In genomic region chr11:126348806-126349582, GRCh38 we compare ENCODE assay signal across 10 cellular contexts. TPM values are rescaled to one million over a fixed set of nuclear protein-coding genes. Genes with fewer than 3 reads are reported as not detected.
A peak's percentile ranks its signal among the peaks of the same experiment; 100 is the strongest.
DNase-seq lines count a peak whose midpoint lies in the region; ATAC-seq, FAIRE-seq and TF ChIP-seq lines count a peak whose summit lies in the region.
"Had no signal": no experiment of that assay in that cellular context is flagged by ENCODE, and none has a peak within 500 bp of the region (broad histone marks: within the 10 kb centered on the region; RNA-seq: fewer than 3 reads in every experiment).

No MANE protein-coding gene starts in this region.

- peak; percentile 37 for DNase-seq in NCI-H82 (lab: John Stamatoyannopoulos, UW)
- DNase-seq in NCI-H82 treated with DMSO at 0.1 percent for 48 hours (lab: John Stamatoyannopoulos, UW; ENCODE audit: unreplicated experiment) = no peak
- peak; percentile 54 for DNase-seq in cerebellum (ENCODE audit: low spot score)
- DNase-seq in HepG2 (ENCODE audit: low spot score) = no peak
- DNase-seq in testis = no peak
- no peak for DNase-seq in activated CD4-positive, alpha-beta T cell treated with anti-CD3 and anti-CD28 coated beads for 4 hours
- no peak for DNase-seq in 8988T
- DNase-seq in D721Med (ENCODE audit: insufficient read length, low spot score) = no peak
- DNase-seq: NCI-H524 treated with DMSO at 0.1 percent for 48 hours had no signal

- no peak overlapping the region for H3K27ac ChIP-seq in HepG2 (ENCODE audit: extremely low read length, insufficient read depth, low read length)
- peak overlapping the region; percentile 33 to 92 for H3K27ac ChIP-seq in testis
- H3K27ac ChIP-seq: VCaP had no signal

- ATAC-seq in HepG2 = no peak

- H3K36me3 ChIP-seq in HepG2 (replicated peaks in 1 of 2; ENCODE audit: control insufficient read depth in 1 of 2, insufficient read depth in 2 of 2, low read length in 2 of 2) (peaks cover 3 to 10% of the 10 kb centered on the region in 2 experiments; a peak in 3 of 5 replicates), testis (ENCODE audit: low read depth, missing control alignments) (no peaks in the 10 kb centered on the region)

- TF ChIP-seq EP300 in HepG2 (IDR thresholded peaks at IDR 0.05; ENCODE audit: low read depth in 2 of 2, low read length in 2 of 2) (no peak), HepG2 (CRISPR knock-in tag; IDR thresholded peaks at IDR 0.05; ENCODE audit: borderline replicate concordance) (no peak)

- H3K4me3 ChIP-seq in HepG2 (replicated peaks in 1 of 3; ENCODE audit: insufficient read depth in 1 of 3, low read depth in 2 of 3, low read length in 3 of 3) = no peak overlapping the region
- no peak overlapping the region for H3K4me3 ChIP-seq in testis

- CTCF ChIA-PET in HepG2 (lab: Yijun Ruan, JAX; ENCODE audit: low intra/inter-chr PET ratio, low total read pairs) = no interaction called here

- in situ Hi-C loops in HepG2 (cut with HindIII; ENCODE audit: extremely low pct_ligation_motif_present, low pct_unique_long_range_greater_than_20kb) = no loop called here

- BruUV-seq in HepG2 (replicated peaks; lab: Mats Ljungman, UMichigan) = no TSS peak

- 96% methylated on average over 8 of the region's 8 CpGs for WGBS in HepG2 (ENCODE audit: low lambda C conversion rate)
- 39 to 43% methylated on average over 8 of the region's 8 CpGs for WGBS in testis, 2 donors

- no peaks in the 10 kb centered on the region for H3K79me2 ChIP-seq in HepG2 (ENCODE audit: insufficient read depth, low read length)

- intact Hi-C loops in HepG2 (cut with micrococcal nuclease; ENCODE audit: unreplicated experiment) = no loop called here
- intact Hi-C loops in testis (cut with DNase I; ENCODE audit: low total_unique reads) = no loop called here

- H4K20me1 ChIP-seq in HepG2 (ENCODE audit: insufficient read depth, low read length) = no peaks in the 10 kb centered on the region

- H3K4me1 ChIP-seq in HepG2 (ENCODE audit: insufficient read depth, low read length) (peaks cover 30% of the 10 kb centered on the region), testis (peaks cover 85% of the 10 kb centered on the region)

- H3K9ac ChIP-seq in HepG2 (ENCODE audit: insufficient read depth, low read depth, low read length) = no peak overlapping the region

- H3K27me3 ChIP-seq in HepG2 (ENCODE audit: control insufficient read depth in 1 of 2, insufficient read depth in 2 of 2, low read length in 2 of 2) (no peaks in the 10 kb centered on the region), testis (no peaks in the 10 kb centered on the region)

- no peak overlapping the region for H3K4me2 ChIP-seq in HepG2 (ENCODE audit: low read depth, low read length)

- FAIRE-seq in HepG2 (lab: Jason Lieb, UNC) (no peak), D721Med (lab: Jason Lieb, UNC) (no peak)

- POLR2A ChIA-PET in HepG2 (lab: Yijun Ruan, JAX) = no interaction called here

- TF ChIP-seq RAD21 in HepG2 (CRISPR knock-in tag; IDR thresholded peaks at IDR 0.05) = no peak

- no peak overlapping the region for H2AFZ ChIP-seq in HepG2 (ENCODE audit: low read length)

- no peak for TF ChIP-seq POLR2A in HepG2 (IDR thresholded peaks at IDR 0.05; ENCODE audit: insufficient read depth in 1 of 2, low read depth in 2 of 2, low read length in 2 of 2)
- no peak for TF ChIP-seq POLR2A in testis (IDR thresholded peaks at IDR 0.05)

- no peaks in the 10 kb centered on the region for H3K9me3 ChIP-seq in HepG2 (ENCODE audit: low read length)
- no peaks in the 10 kb centered on the region for H3K9me3 ChIP-seq in testis

- TF ChIP-seq CTCF in HepG2 (CRISPR knock-in tag; IDR thresholded peaks at IDR 0.05) = no peak
- TF ChIP-seq CTCF in testis (IDR thresholded peaks at IDR 0.05) = no peak
- TF ChIP-seq CTCF in D721Med (IDR thresholded peaks at IDR 0.05; ENCODE audit: insufficient read depth, missing control alignments) = no peak

TF ChIP-seq in HepG2, 621 proteins besides CTCF, POLR2A, EP300 and RAD21 (continues in another document):
- peak; percentile 26; the same call in 1 of the 2 replicates for TF ChIP-seq MAFF (IDR thresholded peaks at IDR 0.05; ENCODE audit: low read depth, low read length)
- TF ChIP-seq ZNF672 (CRISPR knock-in tag; IDR thresholded peaks at IDR 0.05) = no peak
- TF ChIP-seq YEATS4 (CRISPR knock-in tag; IDR thresholded peaks at IDR 0.05; ENCODE audit: borderline replicate concordance) = no peak
- peak; percentile 43 to 68; a peak in 3 of 4 replicates for TF ChIP-seq MAFK (conservative IDR thresholded peaks at IDR 0.05 in 1 of 2, IDR thresholded peaks at IDR 0.05 in 1 of 2; ENCODE audit: low read length in 2 of 2)

RNA-seq across cellular contexts. Expression of gene ST3GAL4, which starts 6.5 kb away (rescaled TPM):
- total RNA-seq in cerebellum (13.7 TPM), HepG2 (2016; rRNA removed; fragmentation: Illumina TruSeq; extraction: Trizol) (7.4 and 13.3 TPM in 2 replicates), testis (100 to 1,000 TPM; 212 to 221 TPM)
- total RNA-seq in HepG2 (2016; cell fraction: cytosol; rRNA removed; fragmentation: Illumina TruSeq; extraction: Trizol; ENCODE audit: low read depth) = 26.0 and 28.4 TPM in 2 replicates
- 6.5 and 14.0 TPM in 2 replicates for total RNA-seq in HepG2 (2016; cell fraction: insoluble cytoplasmic fraction; rRNA removed; fragmentation: Illumina TruSeq; extraction: Trizol)
- total RNA-seq in HepG2 (2016; cell fraction: membrane; rRNA removed; fragmentation: Illumina TruSeq; extraction: Trizol) = 29.9 and 31.6 TPM in 2 replicates
- 10.2 and 12.2 TPM in 2 replicates for total RNA-seq in HepG2 (2016; cell fraction: nucleus; rRNA removed; fragmentation: Illumina TruSeq; extraction: Trizol)
- polyA plus RNA-seq in HepG2 (2011; rRNA removed) (9.1 and 12.5 TPM in 2 replicates), testis (ENCODE audit: insufficient read depth, low read depth, low replicate concordance) (102 TPM)
- polyA plus RNA-seq in HepG2 (2011; cell fraction: cytosol; rRNA removed) = 8.8 and 9.2 TPM in 2 replicates
- 15.0 and 15.5 TPM in 2 replicates for polyA plus RNA-seq in HepG2 (2011; cell fraction: nucleus; rRNA removed)
- polyA plus RNA-seq in HepG2 (2012) = 7.8 and 8.2 TPM in 2 replicates
- 22.6 and 26.2 TPM in 2 replicates for polyA plus RNA-seq in HepG2 (2016; cell fraction: cytosol; fragmentation: Illumina TruSeq; extraction: Trizol; ENCODE audit: low read depth)
- 7.6 and 9.2 TPM in 2 replicates for polyA plus RNA-seq in HepG2 (2016; cell fraction: insoluble cytoplasmic fraction; fragmentation: Illumina TruSeq; extraction: Trizol; ENCODE audit: low read depth)
- 26.9 and 30.2 TPM in 2 replicates for polyA plus RNA-seq in HepG2 (2016; cell fraction: membrane; fragmentation: Illumina TruSeq; extraction: Trizol; ENCODE audit: low read depth)
- polyA plus RNA-seq in HepG2 (2016; cell fraction: nucleus; fragmentation: Illumina TruSeq; extraction: Trizol; ENCODE audit: insufficient read depth, low read depth) = 24.7 and 27.7 TPM in 2 replicates
- polyA minus RNA-seq in HepG2 (2011; rRNA and poly(A)+ RNA removed; ENCODE audit: low replicate concordance) = 17.0 and 116 TPM in 2 replicates
- 3.8 and 4.3 TPM in 2 replicates for polyA minus RNA-seq in HepG2 (2011; cell fraction: cytosol; rRNA and poly(A)+ RNA removed)
- polyA minus RNA-seq in HepG2 (2011; cell fraction: nucleus; rRNA and poly(A)+ RNA removed) = 5.8 and 7.1 TPM in 2 replicates

RNA-seq across cellular contexts. Expression of gene DCPS, which starts 45.1 kb away (rescaled TPM):
- 4.5 TPM for total RNA-seq in cerebellum
- 21.9 and 24.1 TPM in 2 replicates for total RNA-seq in HepG2 (2016; rRNA removed; fragmentation: Illumina TruSeq; extraction: Trizol)
- 4.3 and 4.6 TPM in 2 replicates for total RNA-seq in HepG2 (2016; cell fraction: cytosol; rRNA removed; fragmentation: Illumina TruSeq; extraction: Trizol; ENCODE audit: low read depth)
- 20.7 and 23.2 TPM in 2 replicates for total RNA-seq in HepG2 (2016; cell fraction: insoluble cytoplasmic fraction; rRNA removed; fragmentation: Illumina TruSeq; extraction: Trizol)
- total RNA-seq in HepG2 (2016; cell fraction: membrane; rRNA removed; fragmentation: Illumina TruSeq; extraction: Trizol) = 6.0 and 8.2 TPM in 2 replicates
- total RNA-seq in HepG2 (2016; cell fraction: nucleus; rRNA removed; fragmentation: Illumina TruSeq; extraction: Trizol) = 10.8 and 11.7 TPM in 2 replicates
- 20.7 and 22.5 TPM in 2 replicates for polyA plus RNA-seq in HepG2 (2011; rRNA removed)
- 25.0 and 33.9 TPM in 2 replicates for polyA plus RNA-seq in HepG2 (2011; cell fraction: cytosol; rRNA removed)
- polyA plus RNA-seq in HepG2 (2011; cell fraction: nucleus; rRNA removed) = 11.1 and 11.9 TPM in 2 replicates
- 12.9 and 13.5 TPM in 2 replicates for polyA plus RNA-seq in HepG2 (2012)
- polyA plus RNA-seq in HepG2 (2016; cell fraction: cytosol; fragmentation: Illumina TruSeq; extraction: Trizol; ENCODE audit: low read depth) = 4.1 and 4.3 TPM in 2 replicates
- polyA plus RNA-seq in HepG2 (2016; cell fraction: insoluble cytoplasmic fraction; fragmentation: Illumina TruSeq; extraction: Trizol; ENCODE audit: low read depth) = 29.3 and 35.5 TPM in 2 replicates
- 5.8 and 6.4 TPM in 2 replicates for polyA plus RNA-seq in HepG2 (2016; cell fraction: membrane; fragmentation: Illumina TruSeq; extraction: Trizol; ENCODE audit: low read depth)
- polyA plus RNA-seq in HepG2 (2016; cell fraction: nucleus; fragmentation: Illumina TruSeq; extraction: Trizol; ENCODE audit: insufficient read depth, low read depth) = 15.1 and 15.2 TPM in 2 replicates
- polyA minus RNA-seq in HepG2 (2011; rRNA and poly(A)+ RNA removed; ENCODE audit: low replicate concordance) = 16.9 and 47.3 TPM in 2 replicates
- polyA minus RNA-seq in HepG2 (2011; cell fraction: cytosol; rRNA and poly(A)+ RNA removed) = 5.5 and 10.6 TPM in 2 replicates
- polyA minus RNA-seq in HepG2 (2011; cell fraction: nucleus; rRNA and poly(A)+ RNA removed) = 7.1 and 7.6 TPM in 2 replicates
- total RNA-seq in testis = 10 to 100 TPM; 16.9 to 20.9 TPM
- 16.8 TPM for polyA plus RNA-seq in testis (ENCODE audit: insufficient read depth, low read depth, low replicate concordance)

Comparison
In these comparisons a context has a peak if more than half of its experiments do, and no peak if none do; other contexts are left out.
1. DNase-seq: peak in NCI-H82 (single experiment) and cerebellum (single experiment); none in NCI-H82 treated with DMSO at 0.1 percent for 48 hours (single experiment), HepG2 (single experiment), testis (single experiment), activated CD4-positive, alpha-beta T cell treated with anti-CD3 and anti-CD28 coated beads for 4 hours (0 of 2), 8988T (single experiment) and D721Med (single experiment).
2. RNA of gene ST3GAL4, which starts 6.5 kb away (total RNA-seq): 212 to 221 TPM in testis; 13.7 TPM in cerebellum (single experiment) and 6.5 to 31.6 TPM in HepG2; every median in the first group is over 4 times any median in the second.